9 cellular contexts compared by ENCODE assay signal in the genomic region with DNA sequence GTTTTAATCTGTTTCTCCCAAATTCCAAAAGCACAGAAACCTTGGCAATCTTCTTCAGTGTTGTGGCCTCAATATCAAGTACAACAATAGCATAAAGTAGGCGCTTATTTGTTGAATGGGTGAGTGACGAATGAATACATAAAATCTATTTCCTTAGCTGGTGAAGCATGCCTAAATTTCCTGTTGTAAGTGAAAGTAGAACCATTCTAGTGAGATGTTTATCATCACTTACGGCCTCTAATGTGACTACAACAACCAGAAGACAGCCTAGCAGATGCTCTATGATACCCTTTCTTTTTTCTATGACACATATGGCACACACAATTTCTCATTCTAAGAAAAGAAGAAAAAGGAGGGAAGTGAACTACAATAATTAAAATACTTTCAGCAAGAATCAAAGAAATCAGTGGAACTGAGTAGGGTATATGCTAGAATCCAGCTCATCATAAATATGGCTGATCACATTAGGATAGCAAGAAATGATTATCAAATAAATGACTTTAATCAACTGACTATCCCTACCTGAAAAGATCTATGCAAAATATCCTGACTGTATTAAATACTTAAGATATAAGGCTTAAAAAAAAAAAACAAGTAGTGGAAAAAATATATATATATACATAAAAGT.
DNase-seq lines count a peak whose midpoint lies in the region; ATAC-seq, FAIRE-seq and TF ChIP-seq lines count a peak whose summit lies in the region.
"Had no signal": no experiment of that assay in that cellular context is flagged by ENCODE, and none has a peak within 500 bp of the region (broad histone marks: within the 10 kb centered on the region; RNA-seq: fewer than 3 reads in every experiment).

No MANE protein-coding gene starts in this region.

- DNase-seq in GM18507 (ENCODE audit: extremely low spot score, insufficient read length, low read depth) (no peak), OCI-M1 (lab: John Stamatoyannopoulos, UW) (peak; percentile 40), memory B cell (ENCODE audit: low spot score in 2 of 2) (peak in 1 of 2 donors; percentile 44), upper lobe of left lung (no peak), breast epithelium (ENCODE audit: low spot score in 2 of 2) (no peak), AML-193 (lab: John Stamatoyannopoulos, UW) (no peak)
- DNase-seq in effector CD8-positive, alpha-beta T cell (lab: John Stamatoyannopoulos, UW) = no peak

- FAIRE-seq in GM18507 (lab: Jason Lieb, UNC) = peak; percentile 85

- H3K27ac Mint-ChIP-seq in memory B cell = peak overlapping the region; percentile 98

- ATAC-seq in GM21515 (IDR thresholded peaks at IDR 0.05; ENCODE audit: unreplicated experiment) = peak; percentile 67
- peak; percentile 96 for ATAC-seq in memory B cell (ENCODE audit: low read depth)
- ATAC-seq in upper lobe of left lung (ENCODE audit: low FRiP score in 2 of 2) = no peak
- ATAC-seq: sciatic nerve had no signal

- intact Hi-C loops in breast epithelium (cut with DNase I; ENCODE audit: low total_unique reads) = no loop called here

- H3K36me3 ChIP-seq in upper lobe of left lung (peaks cover 0 to 6% (median 0%) of the 10 kb centered on the region in 4 donors), breast epithelium (no peaks in the 10 kb centered on the region)

- no peak overlapping the region for H3K4me3 ChIP-seq in upper lobe of left lung
- H3K4me3 ChIP-seq in breast epithelium = no peak overlapping the region

- H3K9me3 Mint-ChIP-seq in memory B cell = peaks cover 2% of the 10 kb centered on the region

- H3K27ac ChIP-seq in upper lobe of left lung (peak overlapping the region in 2 of 4 donors; percentile 52 to 73), breast epithelium (no peak overlapping the region)

- 43 to 49% methylated on average over 3 of the region's 3 CpGs for WGBS in upper lobe of left lung, 2 donors

- H3K36me3 Mint-ChIP-seq in memory B cell = peaks cover 13% of the 10 kb centered on the region

- TF ChIP-seq POLR2A in upper lobe of left lung (IDR thresholded peaks at IDR 0.05) (no peak), breast epithelium (IDR thresholded peaks at IDR 0.05) (no peak)

- TF ChIP-seq EP300 in upper lobe of left lung (IDR thresholded peaks at IDR 0.05) = peak in 1 of 4 donors; percentile 15

- H3K4me1 Mint-ChIP-seq in memory B cell = peaks cover 16% of the 10 kb centered on the region

- H3K27me3 ChIP-seq in upper lobe of left lung (no peaks in the 10 kb centered on the region), breast epithelium (no peaks in the 10 kb centered on the region)

- peak overlapping the region; percentile 70 for H3K4me3 Mint-ChIP-seq in memory B cell

- TF ChIP-seq CTCF in upper lobe of left lung (IDR thresholded peaks at IDR 0.05) (no peak), breast epithelium (IDR thresholded peaks at IDR 0.05) (no peak)

- H3K9me3 ChIP-seq in upper lobe of left lung = no peaks in the 10 kb centered on the region
- H3K9me3 ChIP-seq in breast epithelium = no peaks in the 10 kb centered on the region

- H3K27me3 Mint-ChIP-seq in memory B cell = no peaks in the 10 kb centered on the region

- H3K4me1 ChIP-seq in upper lobe of left lung (peaks cover 11 to 17% (median 16%) of the 10 kb centered on the region in 4 donors), breast epithelium (no peaks in the 10 kb centered on the region)

Comparison
In these comparisons a context has a peak if more than half of its experiments do, and no peak if none do; other contexts are left out.
1. ATAC-seq: peak in GM21515 (single experiment) and memory B cell (single experiment); none in upper lobe of left lung (0 of 2).